Comparison of ENCODE assay signal across 18 cellular contexts in genomic region chr5:3598725-3599282, GRCh38. TPM values are rescaled to one million over a fixed set of nuclear protein-coding genes. Genes with fewer than 3 reads are reported as not detected.
DNase-seq lines count a peak whose midpoint lies in the region; ATAC-seq and TF ChIP-seq lines count a peak whose summit lies in the region.
"Had no signal": no experiment of that assay in that cellular context is flagged by ENCODE, and none has a peak within 500 bp of the region (broad histone marks: within the 10 kb centered on the region; RNA-seq: fewer than 3 reads in every experiment).

No MANE protein-coding gene starts in this region.

- H3K4me1 ChIP-seq in DND-41 (ENCODE audit: insufficient read depth, low read length), result no peaks in the 10 kb centered on the region
- H3K4me1 ChIP-seq in HUES64 (ENCODE audit: insufficient read depth, low read length), result peaks cover 24% of the 10 kb centered on the region
- H3K4me1 ChIP-seq in CD4-positive, alpha-beta memory T cell (ENCODE audit: insufficient read depth, low read length), result no peaks in the 10 kb centered on the region

- H3K27me3 ChIP-seq in DND-41 (ENCODE audit: insufficient read depth, low read length, poor library complexity) (no peaks in the 10 kb centered on the region), HUES64 (ENCODE audit: insufficient read depth, low read length) (peaks cover 94% of the 10 kb centered on the region)
- peaks cover 4% of the 10 kb centered on the region for H3K27me3 ChIP-seq in CD4-positive, alpha-beta memory T cell (ENCODE audit: insufficient read depth, low read length)

- H3K9me3 ChIP-seq in DND-41 (ENCODE audit: insufficient read depth, low read length, severe bottlenecking) (peaks cover 7% of the 10 kb centered on the region), HUES64 (ENCODE audit: insufficient read depth, low read depth, low read length) (no peaks in the 10 kb centered on the region)
- H3K9me3 ChIP-seq in CD4-positive, alpha-beta memory T cell (ENCODE audit: control insufficient read depth in 1 of 2, low read length in 2 of 2), result no peaks in the 10 kb centered on the region
- H3K9me3 ChIP-seq: neutrophil had no signal

- CTCF ChIA-PET in CD4-positive, alpha-beta memory T cell (lab: Charles Lee; ENCODE audit: partially characterized antibody), result no interaction called here

- no peak overlapping the region for H3K9ac ChIP-seq in DND-41 (ENCODE audit: low read depth, low read length)
- H3K9ac ChIP-seq in HUES64 (ENCODE audit: low read depth, low read length), result no peak overlapping the region

- DNase-seq in DND-41, result no peak
- DNase-seq in epithelial cell of esophagus (ENCODE audit: low read depth), result no peak
- DNase-seq in CD4-positive, alpha-beta memory T cell, result no peak
- DNase-seq in ecto neural progenitor cell (ENCODE audit: low spot score), result no peak
- DNase-seq: activated naive CD4-positive, alpha-beta T cell; effector CD8-positive, alpha-beta T cell; NCI-H1930; NCI-H510A; SHP77; stimulated activated CD4-positive, alpha-beta T cell treated with anti-CD3 and anti-CD28 coated beads, Interleukin-2, amount 100 ng/mL, for 24 hours; substantia nigra had no signal

- no peak overlapping the region for H3K4me2 ChIP-seq in DND-41 (ENCODE audit: insufficient read depth, low read length)

- ATAC-seq in DND-41 (ENCODE audit: insufficient read depth, low read depth) (no peak), GM18867 (IDR thresholded peaks at IDR 0.05; ENCODE audit: unreplicated experiment) (no peak), GM19455 (IDR thresholded peaks at IDR 0.05; ENCODE audit: unreplicated experiment) (no peak)
- ATAC-seq: sciatic nerve had no signal

- H3K4me1 Mint-ChIP-seq in nephron, result peaks cover 25% of the 10 kb centered on the region
- H3K4me1 Mint-ChIP-seq in CD4-positive, alpha-beta memory T cell, result peaks cover 0 to 14% (median 4%) of the 10 kb centered on the region in 4 donors

- TF ChIP-seq CTCF in DND-41 (IDR thresholded peaks at IDR 0.05; ENCODE audit: borderline replicate concordance, extremely low read depth, low read length, poor library complexity, severe bottlenecking) (no peak), epithelial cell of esophagus (IDR thresholded peaks at IDR 0.05; ENCODE audit: insufficient read depth, low read depth, low read length, missing control alignments) (no peak), nephron (IDR thresholded peaks at IDR 0.05; ENCODE audit: unreplicated experiment in 3 of 3) (no peak)

- H3K36me3 Mint-ChIP-seq in nephron (ENCODE audit: low read depth), result peaks cover 22% of the 10 kb centered on the region
- peaks cover 0 to 4% of the 10 kb centered on the region in 2 donors for H3K36me3 Mint-ChIP-seq in CD4-positive, alpha-beta memory T cell

- H2AFZ ChIP-seq in DND-41 (ENCODE audit: low read depth, low read length), result peak overlapping the region; percentile 20; the same call in 1 of the 2 replicates

- H3K4me3 Mint-ChIP-seq in nephron, result peak overlapping the region; percentile 81 to 88 (median 82)
- no peak overlapping the region for H3K4me3 Mint-ChIP-seq in CD4-positive, alpha-beta memory T cell

- POLR2A ChIA-PET in CD4-positive, alpha-beta memory T cell (lab: Charles Lee; ENCODE audit: partially characterized antibody), result no interaction called here

- H3K4me3 ChIP-seq in DND-41 (ENCODE audit: low read depth in 1 of 2, low read length in 2 of 2), result no peak overlapping the region
- H3K4me3 ChIP-seq in HUES64 (ENCODE audit: low read length), result peak overlapping the region; percentile 52
- H3K4me3 ChIP-seq in epithelial cell of esophagus (ENCODE audit: low read length), result peak overlapping the region; percentile 73
- H3K4me3 ChIP-seq in CD4-positive, alpha-beta memory T cell (ENCODE audit: low read length in 2 of 2), result no peak overlapping the region
- H3K4me3 ChIP-seq: lung had no signal

- 11% methylated on average over 16 of the region's 16 CpGs for WGBS in HUES64

- peaks cover 92% of the 10 kb centered on the region for H3K27me3 Mint-ChIP-seq in nephron (ENCODE audit: low read depth)
- H3K27me3 Mint-ChIP-seq in CD4-positive, alpha-beta memory T cell, result peaks cover 36 to 41% of the 10 kb centered on the region in 2 donors

- intact Hi-C loops in CD4-positive, alpha-beta memory T cell (cut with micrococcal nuclease), result no loop called here

- H3K79me2 ChIP-seq in DND-41 (ENCODE audit: insufficient read depth, low read length), result no peaks in the 10 kb centered on the region

- no peaks in the 10 kb centered on the region for H3K9me3 Mint-ChIP-seq in nephron
- H3K9me3 Mint-ChIP-seq in CD4-positive, alpha-beta memory T cell, result peaks cover 0 to 17% (median 4%) of the 10 kb centered on the region in 8 donors

- H4K20me1 ChIP-seq in DND-41 (ENCODE audit: insufficient read depth, low read length), result no peaks in the 10 kb centered on the region

- H3K36me3 ChIP-seq in DND-41 (ENCODE audit: insufficient read depth, low read length), result no peaks in the 10 kb centered on the region
- H3K36me3 ChIP-seq in HUES64 (ENCODE audit: insufficient read depth, low read length), result no peaks in the 10 kb centered on the region
- no peaks in the 10 kb centered on the region for H3K36me3 ChIP-seq in CD4-positive, alpha-beta memory T cell (ENCODE audit: insufficient read depth, low read length)
- H3K36me3 ChIP-seq: neutrophil had no signal

- H3K27ac ChIP-seq in DND-41 (ENCODE audit: low read length), result no peak overlapping the region
- H3K27ac ChIP-seq in HUES64 (ENCODE audit: low read depth, low read length), result no peak overlapping the region
- no peak overlapping the region for H3K27ac ChIP-seq in CD4-positive, alpha-beta memory T cell (ENCODE audit: low read depth, low read length)
- H3K27ac ChIP-seq: neutrophil had no signal

- peak overlapping the region; percentile 65 to 99 (median 75) for H3K27ac Mint-ChIP-seq in nephron
- H3K27ac Mint-ChIP-seq in CD4-positive, alpha-beta memory T cell, result no peak overlapping the region

RNA-seq across cellular contexts. Expression of gene IRX1, which starts 3.2 kb away (rescaled TPM):
- 12.9 TPM for polyA plus RNA-seq in HUES64 (2013, experiment 1 of 2)
- polyA plus RNA-seq in HUES64 (2013, experiment 2 of 2), result 18.8 TPM
- not detected for total RNA-seq in CD4-positive, alpha-beta memory T cell
- not detected for polyA plus RNA-seq in CD4-positive, alpha-beta memory T cell

Comparison
In these comparisons a context has a peak if more than half of its experiments do, and no peak if none do; other contexts are left out.
1. H3K4me3 ChIP-seq: peak in HUES64 (single experiment) and epithelial cell of esophagus (single experiment); none in DND-41 (0 of 2) and CD4-positive, alpha-beta memory T cell (0 of 2).
2. H3K27ac Mint-ChIP-seq: peak in nephron (3 of 3); none in CD4-positive, alpha-beta memory T cell (0 of 7).
3. H3K4me3 Mint-ChIP-seq: peak in nephron (3 of 3); none in CD4-positive, alpha-beta memory T cell (0 of 8).